Comparison of ENCODE assay signal across 26 cellular contexts in the genomic region with DNA sequence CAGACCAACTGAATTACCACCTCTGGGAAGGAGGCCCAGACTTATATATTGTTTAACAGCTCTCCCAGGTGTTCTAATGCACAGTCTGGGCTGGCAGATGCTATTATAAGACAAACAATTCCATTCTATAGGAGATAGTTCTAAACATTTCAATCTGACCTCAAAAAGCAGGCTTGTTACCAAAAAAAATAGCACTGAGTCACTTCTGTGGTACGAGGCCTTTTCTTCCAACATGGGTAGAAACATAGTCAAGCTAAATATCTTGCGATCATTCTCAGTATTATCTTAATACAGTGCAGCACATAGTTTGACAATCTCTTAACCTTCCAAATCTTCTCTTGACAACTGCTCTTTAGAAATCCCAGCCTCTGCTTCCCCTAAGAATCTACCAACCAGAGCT. TPM values are rescaled to one million over a fixed set of nuclear protein-coding genes. Genes with fewer than 3 reads are reported as not detected.
A peak's percentile ranks its signal among the peaks of the same experiment; 100 is the strongest.
DNase-seq lines count a peak whose midpoint lies in the region; TF ChIP-seq lines count a peak whose summit lies in the region.
"Had no signal": no experiment of that assay in that cellular context is flagged by ENCODE, and none has a peak within 500 bp of the region (broad histone marks: within the 10 kb centered on the region; RNA-seq: fewer than 3 reads in every experiment).

No MANE protein-coding gene starts in this region.

- H3K36me3 Mint-ChIP-seq in chondrocyte (ENCODE audit: low read depth), result peaks cover 2% of the 10 kb centered on the region
- H3K36me3 Mint-ChIP-seq: CD4-positive, CD25-positive, alpha-beta regulatory T cell had no signal

- TF ChIP-seq CTCF in AG10803 (conservative IDR thresholded peaks at IDR 0.05; ENCODE audit: low read length), result no peak
- no peak for TF ChIP-seq CTCF in chondrocyte (IDR thresholded peaks at IDR 0.05)
- TF ChIP-seq CTCF in Peyer's patch (IDR thresholded peaks at IDR 0.05), result no peak

- no peak overlapping the region for H3K4me3 Mint-ChIP-seq in chondrocyte (ENCODE audit: unreplicated experiment)
- H3K4me3 Mint-ChIP-seq: CD4-positive, CD25-positive, alpha-beta regulatory T cell; GM23338 had no signal

- DNase-seq in AG10803 (ENCODE audit: low read depth) (peak; percentile 12), adipocyte (ENCODE audit: low read depth) (peak; percentile 42), chondrocyte (ENCODE audit: low spot score) (no peak), skeletal muscle cell (ENCODE audit: low read depth) (peak; percentile 0), Peyer's patch (no peak)
- DNase-seq in activated CD4-positive, alpha-beta T cell treated with anti-CD3 and anti-CD28 coated beads for 1 hour, result no peak
- DNase-seq in stimulated activated CD4-positive, alpha-beta T cell treated with anti-CD3 and anti-CD28 coated beads, Interleukin-2, amount 100 ng/mL, for 24 hours, result no peak
- DNase-seq: 8988T; ACHN; CD4-positive, CD25-positive, alpha-beta regulatory T cell; DMS153; KG1; MM.1S; NCI-H1048; NCI-H1417; NCI-H1694; NCI-H2029 treated with DMSO at 0.1 percent for 48 hours; NCI-H2227 treated with DMSO at 0.1 percent for 48 hours; NCI-H526 treated with DMSO at 0.1 percent for 48 hours; SIG-M5; SK-N-SH had no signal

- no peak overlapping the region for H3K9ac ChIP-seq in adipocyte (ENCODE audit: low read length)
- H3K9ac ChIP-seq: BLaER1, SK-N-SH had no signal

- peak overlapping the region; percentile 29 for H3K27ac Mint-ChIP-seq in chondrocyte (ENCODE audit: unreplicated experiment)
- H3K27ac Mint-ChIP-seq: CD4-positive, CD25-positive, alpha-beta regulatory T cell; GM23338 had no signal

- H3K27ac ChIP-seq in Peyer's patch, result no peak overlapping the region
- H3K27ac ChIP-seq: BLaER1 had no signal

- peaks cover 2% of the 10 kb centered on the region for H3K27me3 Mint-ChIP-seq in chondrocyte (ENCODE audit: low read depth)
- H3K27me3 Mint-ChIP-seq: CD4-positive, CD25-positive, alpha-beta regulatory T cell had no signal

- no peaks in the 10 kb centered on the region for H3K9me3 ChIP-seq in adipocyte (ENCODE audit: control insufficient read depth, low read length)
- no peaks in the 10 kb centered on the region for H3K9me3 ChIP-seq in Peyer's patch
- H3K9me3 ChIP-seq: BLaER1, HAP-1, SK-N-SH had no signal

- peaks cover 25% of the 10 kb centered on the region for H3K4me1 Mint-ChIP-seq in chondrocyte (ENCODE audit: low read depth)
- H3K4me1 Mint-ChIP-seq: CD4-positive, CD25-positive, alpha-beta regulatory T cell had no signal

- H3K4me3 ChIP-seq in AG10803 (ENCODE audit: low read length) (no peak overlapping the region), adipocyte (ENCODE audit: low read length) (no peak overlapping the region), skeletal muscle cell (ENCODE audit: low read depth, low read length) (no peak overlapping the region), Peyer's patch (no peak overlapping the region)
- H3K4me3 ChIP-seq: BLaER1, GM12878, GM23338, HAP-1 had no signal

- H3K27me3 ChIP-seq in adipocyte (replicated peaks; ENCODE audit: control insufficient read depth, insufficient read depth, low read length) (peaks cover 13% of the 10 kb centered on the region), Peyer's patch (no peaks in the 10 kb centered on the region)
- H3K27me3 ChIP-seq: BLaER1 had no signal

- H3K4me1 ChIP-seq in adipocyte (ENCODE audit: control insufficient read depth, insufficient read depth, low read length) (no peaks in the 10 kb centered on the region), Peyer's patch (no peaks in the 10 kb centered on the region)
- H3K4me1 ChIP-seq: BLaER1 had no signal

- H3K9me3 Mint-ChIP-seq in chondrocyte (ENCODE audit: low read depth), result peaks cover 2% of the 10 kb centered on the region
- H3K9me3 Mint-ChIP-seq: GM23338 had no signal

- H3K36me3 ChIP-seq in adipocyte (ENCODE audit: control insufficient read depth, insufficient read depth, low read length, severe bottlenecking), result no peaks in the 10 kb centered on the region
- H3K36me3 ChIP-seq in Peyer's patch, result no peaks in the 10 kb centered on the region
- H3K36me3 ChIP-seq: BLaER1, HAP-1 had no signal

- no peak for TF ChIP-seq POLR2A in Peyer's patch (IDR thresholded peaks at IDR 0.05)

RNA-seq across cellular contexts. Expression of gene MKX, which starts 46.6 kb away (rescaled TPM):
- total RNA-seq in chondrocyte (19.2 to 28.8 TPM (median 22.1 TPM) in 3 replicates), Peyer's patch (under 1 TPM in 2 of 4 donors, not detected in 2; 0.28 to 0.94 TPM)
- total RNA-seq: CD4-positive, CD25-positive, alpha-beta regulatory T cell; GM12878; OCI-LY7 had no signal

Comparison
In these comparisons a context has a peak if more than half of its experiments do, and no peak if none do; other contexts are left out.
1. DNase-seq: peak in AG10803 (single experiment), adipocyte (single experiment) and skeletal muscle cell (single experiment); none in chondrocyte (single experiment), activated CD4-positive, alpha-beta T cell treated with anti-CD3 and anti-CD28 coated beads for 1 hour (single experiment), stimulated activated CD4-positive, alpha-beta T cell treated with anti-CD3 and anti-CD28 coated beads, Interleukin-2, amount 100 ng/mL, for 24 hours (0 of 2) and Peyer's patch (0 of 3).